8 cellular contexts compared by ENCODE assay signal in the genomic region with DNA sequence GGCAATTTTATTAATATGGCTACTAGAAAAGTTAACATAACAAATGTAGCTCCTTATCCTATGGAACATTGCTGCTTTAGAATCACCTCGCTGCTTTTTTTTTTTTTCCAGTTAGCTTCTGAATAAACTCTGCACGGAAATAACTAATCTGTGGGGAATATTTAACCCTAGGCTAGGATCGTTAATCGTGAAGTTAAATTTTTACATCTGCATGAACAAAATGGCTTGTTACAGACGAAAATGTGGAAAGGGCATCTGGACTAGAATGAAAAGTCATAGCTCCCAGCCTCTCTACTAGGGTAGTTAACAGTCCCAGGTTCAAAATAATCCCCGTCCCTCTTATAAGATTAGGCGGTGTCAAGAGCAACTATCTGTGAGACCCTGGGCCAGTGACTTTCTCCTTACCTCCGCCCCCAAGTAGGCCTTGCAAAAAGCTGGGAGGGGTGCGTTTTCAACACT. TPM values are rescaled to one million over a fixed set of nuclear protein-coding genes. Genes with fewer than 3 reads are reported as not detected.
DNase-seq lines count a peak whose midpoint lies in the region; FAIRE-seq and TF ChIP-seq lines count a peak whose summit lies in the region.

No MANE protein-coding gene starts in this region.

- H3K9me3 ChIP-seq in endothelial cell of umbilical vein (replicated peaks; ENCODE audit: control insufficient read depth, insufficient read depth, low read length) (no peaks in the 10 kb centered on the region), osteoblast (ENCODE audit: low read depth, low read length) (no peaks in the 10 kb centered on the region)

- H3K4me2 ChIP-seq in endothelial cell of umbilical vein (ENCODE audit: insufficient read depth, low read length) (peak overlapping the region; percentile 85), osteoblast (ENCODE audit: insufficient read depth, low read length) (peak overlapping the region; percentile 83)

- H3K27me3 ChIP-seq in endothelial cell of umbilical vein (ENCODE audit: control insufficient read depth in 2 of 2, insufficient read depth in 2 of 2, low read length in 2 of 2) = no peaks in the 10 kb centered on the region
- H3K27me3 ChIP-seq in osteoblast (ENCODE audit: insufficient read depth, low read length) = no peaks in the 10 kb centered on the region

- POLR2A ChIA-PET in endothelial cell of umbilical vein (lab: Charles Lee) = interaction anchor here (1.3 to 2.1 kb wide), 2 partner anchors 10 to 75 kb away, joined by 3 to 7 read pairs; partner anchors contain the start of gene SLC22A4

- H4K20me1 ChIP-seq in endothelial cell of umbilical vein (replicated peaks; ENCODE audit: control insufficient read depth, extremely low read depth, insufficient read depth, low read length) (no peaks in the 10 kb centered on the region), osteoblast (ENCODE audit: insufficient read depth, low read length) (no peaks in the 10 kb centered on the region)

- H3K4me1 ChIP-seq in endothelial cell of umbilical vein (ENCODE audit: control insufficient read depth, extremely low read depth, insufficient read depth, low read length) (peaks cover 5% of the 10 kb centered on the region), osteoblast (ENCODE audit: insufficient read depth, low read length) (peaks cover 21% of the 10 kb centered on the region)

- H3K9ac ChIP-seq in endothelial cell of umbilical vein (replicated peaks; ENCODE audit: extremely low read depth, insufficient read depth, low read length) = peak overlapping the region; percentile 48

- H3K4me3 ChIP-seq in endothelial cell of umbilical vein (replicated peaks in 1 of 3; ENCODE audit: insufficient read depth in 1 of 3, low read depth in 1 of 3, low read length in 3 of 3) (peak overlapping the region; percentile 59 to 61 (median 61)), osteoblast (ENCODE audit: insufficient read depth, low read length) (peak overlapping the region; percentile 85)

- H2AFZ ChIP-seq in endothelial cell of umbilical vein (ENCODE audit: low read depth, low read length) = peak overlapping the region; percentile 91
- H2AFZ ChIP-seq in osteoblast (ENCODE audit: low read length) = peak overlapping the region; percentile 85

- H3K36me3 ChIP-seq in endothelial cell of umbilical vein (ENCODE audit: control insufficient read depth in 2 of 2, extremely low read depth in 1 of 2, insufficient read depth in 2 of 2, low read length in 2 of 2) (no peaks in the 10 kb centered on the region), osteoblast (ENCODE audit: insufficient read depth, low read length) (no peaks in the 10 kb centered on the region)

- DNase-seq in NCI-H510A treated with DMSO at 0.1 percent for 48 hours (lab: John Stamatoyannopoulos, UW) (peak; percentile 56), NCI-H510A (lab: John Stamatoyannopoulos, UW) (no peak), OCI-M2 (lab: John Stamatoyannopoulos, UW; ENCODE audit: unreplicated experiment) (peak; percentile 49), endothelial cell of umbilical vein (ENCODE audit: low read depth, low spot score) (no peak), osteoblast (ENCODE audit: insufficient read length, low spot score, missing footprints) (no peak), NCI-H2196 treated with DMSO at 0.1 percent for 48 hours (lab: John Stamatoyannopoulos, UW; ENCODE audit: unreplicated experiment) (no peak), H4 (ENCODE audit: low spot score) (no peak)
- no peak for DNase-seq in activated CD4-positive, alpha-beta T cell treated with anti-CD3 and anti-CD28 coated beads, Interleukin-2, amount 50 U/mL, for 48 hours

- intact Hi-C loops in endothelial cell of umbilical vein (cut with micrococcal nuclease) = loop anchor here (1.0 to 2.0 kb wide), 3 partner anchors 76 to 304 kb away; no protein-coding TSS in a partner anchor

- no peaks in the 10 kb centered on the region for H3K79me2 ChIP-seq in endothelial cell of umbilical vein (ENCODE audit: control insufficient read depth, insufficient read depth, low read length)
- H3K79me2 ChIP-seq in osteoblast (ENCODE audit: insufficient read depth, low read length) = peaks cover 9% of the 10 kb centered on the region

- no TSS peak for BruUV-seq in endothelial cell of umbilical vein (replicated peaks; lab: Mats Ljungman, UMichigan)

- TF ChIP-seq CTCF in endothelial cell of umbilical vein (IDR thresholded peaks at IDR 0.05; ENCODE audit: extremely low read depth in 1 of 2, insufficient read depth in 1 of 2, low read depth in 1 of 2, low read length in 2 of 2) = no peak
- no peak for TF ChIP-seq CTCF in osteoblast (IDR thresholded peaks at IDR 0.05; ENCODE audit: extremely low read depth, low read depth, low read length)

- dilution Hi-C loops in endothelial cell of umbilical vein (cut with MboI; ENCODE audit: extremely low pct_ligation_motif_present, low sequenced_read_pairs) = no loop called here

- TF ChIP-seq POLR2A in endothelial cell of umbilical vein (IDR thresholded peaks at IDR 0.05; ENCODE audit: low read depth, low read length) = no peak

- H3K27ac ChIP-seq in endothelial cell of umbilical vein (ENCODE audit: insufficient read depth, low read depth, low read length) = no peak overlapping the region
- H3K27ac ChIP-seq in osteoblast (ENCODE audit: low read depth, low read length) = peak overlapping the region; percentile 49

- FAIRE-seq in endothelial cell of umbilical vein (lab: Jason Lieb, UNC) = no peak

- no peaks in the 10 kb centered on the region for H3K9me1 ChIP-seq in endothelial cell of umbilical vein (replicated peaks; ENCODE audit: control insufficient read depth, extremely low read depth, insufficient read depth, low read length)

- CTCF ChIA-PET in endothelial cell of umbilical vein (lab: Charles Lee) = interaction anchor here (0.8 to 4.7 kb wide), 13 partner anchors 14 to 307 kb away, joined by 3 to 32 read pairs (median 4); partner anchors contain the start of genes P4HA2 and SLC22A4

TF ChIP-seq in endothelial cell of umbilical vein, 7 proteins besides CTCF, POLR2A, EP300 and RAD21:
- TF ChIP-seq, protein P1, sequence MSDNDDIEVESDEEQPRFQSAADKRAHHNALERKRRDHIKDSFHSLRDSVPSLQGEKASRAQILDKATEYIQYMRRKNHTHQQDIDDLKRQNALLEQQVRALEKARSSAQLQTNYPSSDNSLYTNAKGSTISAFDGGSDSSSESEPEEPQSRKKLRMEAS (IDR thresholded peaks at IDR 0.05; ENCODE audit: insufficient read depth, insufficient read length) = no peak
- TF ChIP-seq FOS (IDR thresholded peaks at IDR 0.05; ENCODE audit: borderline replicate concordance, insufficient read depth, low read length) = no peak
- no peak for TF ChIP-seq GATA2 (IDR thresholded peaks at IDR 0.05; ENCODE audit: insufficient read depth, insufficient read length, low read depth, low read length)
- TF ChIP-seq POLR2AphosphoS5 (IDR thresholded peaks at IDR 0.05; ENCODE audit: insufficient read depth, low read depth, low read length) = no peak
- TF ChIP-seq MYC (IDR thresholded peaks at IDR 0.05; ENCODE audit: low read depth, low read length) = no peak
- no peak for TF ChIP-seq EZH2 (IDR thresholded peaks at IDR 0.05; ENCODE audit: borderline replicate concordance, low read depth, low read length, severe bottlenecking)
- TF ChIP-seq JUN (IDR thresholded peaks at IDR 0.05; ENCODE audit: borderline replicate concordance, insufficient read depth, insufficient read length, low read depth) = no peak
TF ChIP-seq in endothelial cell of umbilical vein: peak in this region for 0.

RNA-seq across cellular contexts. Expression of gene SLC22A5, which starts 0.5 kb away (rescaled TPM):
- total RNA-seq in endothelial cell of umbilical vein (3.6 and 3.8 TPM in 2 replicates), osteoblast (3.8 and 5.4 TPM in 2 replicates)
- 9.3 and 10.1 TPM in 2 replicates for polyA plus RNA-seq in endothelial cell of umbilical vein
- 5.3 and 5.4 TPM in 2 replicates for polyA plus RNA-seq in endothelial cell of umbilical vein (2011; cell fraction: cytosol; rRNA removed)
- 10.4 and 10.8 TPM in 2 replicates for polyA plus RNA-seq in endothelial cell of umbilical vein (2011; cell fraction: nucleus; rRNA removed)
- 2.2 and 3.6 TPM in 2 replicates for polyA plus RNA-seq in endothelial cell of umbilical vein (2012)
- 19.7 and 21.4 TPM in 2 replicates for polyA minus RNA-seq in endothelial cell of umbilical vein
- 27.1 TPM for polyA minus RNA-seq in endothelial cell of umbilical vein (2011; cell fraction: cytosol; rRNA and poly(A)+ RNA removed)
- polyA minus RNA-seq in endothelial cell of umbilical vein (2011; cell fraction: nucleus; rRNA and poly(A)+ RNA removed) = 5.4 and 6.3 TPM in 2 replicates
- total RNA-seq in H4 (2014; rRNA removed; shearing (Covaris generic)) = 6.9 and 9.6 TPM in 2 replicates

Comparison
In these comparisons a context has a peak if more than half of its experiments do, and no peak if none do; other contexts are left out.
1. DNase-seq: peak in NCI-H510A treated with DMSO at 0.1 percent for 48 hours (single experiment) and OCI-M2 (single experiment); none in NCI-H510A (single experiment), endothelial cell of umbilical vein (single experiment), osteoblast (single experiment), NCI-H2196 treated with DMSO at 0.1 percent for 48 hours (single experiment), H4 (single experiment) and activated CD4-positive, alpha-beta T cell treated with anti-CD3 and anti-CD28 coated beads, Interleukin-2, amount 50 U/mL, for 48 hours (0 of 2).